In genomic region chr1:26602378-26602959, GRCh38 we compare ENCODE assay signal across 8 cellular contexts.
DNase-seq lines count a peak whose midpoint lies in the region; ATAC-seq and TF ChIP-seq lines count a peak whose summit lies in the region.

No MANE protein-coding gene starts in this region.

- no peak overlapping the region for H3K27ac ChIP-seq in H9 (ENCODE audit: insufficient read length, low read depth, low read length)

- H2BK5ac ChIP-seq in H9 (ENCODE audit: insufficient read length, low read length): no peak overlapping the region

- no peak overlapping the region for H2BK12ac ChIP-seq in H9 (ENCODE audit: insufficient read length, low read depth, low read length)

- H4K5ac ChIP-seq in H9 (ENCODE audit: insufficient read length, low read depth, low read length): no peak overlapping the region

- H3K27ac Mint-ChIP-seq in H9 (no peak overlapping the region), glutamatergic neuron (ENCODE audit: unreplicated experiment) (no peak overlapping the region)
- H3K27ac Mint-ChIP-seq in activated CD8-positive, alpha-beta T cell treated with anti-CD3 and anti-CD28 coated beads for 36 hours: no peak overlapping the region

- H3K27me3 ChIP-seq in H9 (ENCODE audit: insufficient read depth, low read length): no peaks in the 10 kb centered on the region

- WGBS in H9 (ENCODE audit: extremely low coverage, insufficient read length, low lambda C conversion rate): no CpG with 5 or more reads among the region's 2 CpGs

- no peaks in the 10 kb centered on the region; the same call in 1 of the 2 replicates for H3K79me2 ChIP-seq in H9 (ENCODE audit: insufficient read depth, low read length)

- H2BK20ac ChIP-seq in H9 (ENCODE audit: low read depth, low read length, poor library complexity, severe bottlenecking): no peak overlapping the region

- H4K20me1 ChIP-seq in H9 (ENCODE audit: control insufficient read depth, insufficient read depth, insufficient read length): no peaks in the 10 kb centered on the region

- no peak overlapping the region for H2BK15ac ChIP-seq in H9 (ENCODE audit: low read depth, low read length)

- H3K14ac ChIP-seq in H9 (ENCODE audit: insufficient read depth, low read length): no peak overlapping the region

- H3K9me3 ChIP-seq in H9 (ENCODE audit: control insufficient read depth, low read depth, low read length): no peaks in the 10 kb centered on the region

- H3K4me1 ChIP-seq in H9 (ENCODE audit: insufficient read depth, low read length): no peaks in the 10 kb centered on the region; the same call in 1 of the 2 replicates

- no peaks in the 10 kb centered on the region; the same call in none of the 2 replicates for H3K27me3 Mint-ChIP-seq in H9 (ENCODE audit: low read depth)
- no peaks in the 10 kb centered on the region for H3K27me3 Mint-ChIP-seq in activated CD8-positive, alpha-beta T cell treated with anti-CD3 and anti-CD28 coated beads for 36 hours
- no peaks in the 10 kb centered on the region for H3K27me3 Mint-ChIP-seq in glutamatergic neuron (ENCODE audit: unreplicated experiment)

- H3K23ac ChIP-seq in H9 (ENCODE audit: insufficient read length, low read depth, low read length): no peak overlapping the region

- H3K4me3 Mint-ChIP-seq in H9 (no peak overlapping the region), glutamatergic neuron (ENCODE audit: unreplicated experiment) (peak overlapping the region; percentile 46)
- no peak overlapping the region for H3K4me3 Mint-ChIP-seq in activated CD8-positive, alpha-beta T cell treated with anti-CD3 and anti-CD28 coated beads for 36 hours

- no peak overlapping the region for H3K18ac ChIP-seq in H9 (ENCODE audit: insufficient read length, low read depth, low read length)

- H3K23me2 ChIP-seq in H9 (ENCODE audit: insufficient read length, low read depth, low read length, poor library complexity, severe bottlenecking): no peaks in the 10 kb centered on the region

- no peak overlapping the region for H4K8ac ChIP-seq in H9 (replicated peaks; ENCODE audit: insufficient read length, low read depth, low read length)

- no peaks in the 10 kb centered on the region for H3K79me1 ChIP-seq in H9 (ENCODE audit: insufficient read depth, low read depth, low read length, poor library complexity, severe bottlenecking)

- no peak overlapping the region for H2BK120ac ChIP-seq in H9 (ENCODE audit: low read depth, low read length, poor library complexity, severe bottlenecking)

- intact Hi-C loops in activated CD8-positive, alpha-beta T cell treated with anti-CD3 and anti-CD28 coated beads for 36 hours (cut with micrococcal nuclease): loop anchor here (1.0 to 5.0 kb wide), 2 partner anchors 187 to 275 kb away; no protein-coding TSS in a partner anchor

- peak; percentile 94 for TF ChIP-seq CTCF in H9 (conservative IDR thresholded peaks at IDR 0.05)
- peak; percentile 100 for TF ChIP-seq CTCF in activated CD8-positive, alpha-beta T cell treated with anti-CD3 and anti-CD28 coated beads for 36 hours (IDR thresholded peaks at IDR 0.05)
- TF ChIP-seq CTCF in glutamatergic neuron (IDR thresholded peaks at IDR 0.05; ENCODE audit: partially characterized antibody, unreplicated experiment): peak; percentile 71

- no peak overlapping the region for H4K91ac ChIP-seq in H9 (ENCODE audit: insufficient read length, low read depth, low read length)

- CTCF ChIA-PET in activated CD8-positive, alpha-beta T cell treated with anti-CD3 and anti-CD28 coated beads for 36 hours (lab: Charles Lee): interaction anchor here (0.6 to 9.6 kb wide), 69 partner anchors 8 to 395 kb away, joined by 3 to 204 read pairs (median 5); partner anchors contain the start of genes PIGV and SFN

- POLR2A ChIA-PET in activated CD8-positive, alpha-beta T cell treated with anti-CD3 and anti-CD28 coated beads for 36 hours (lab: Charles Lee): interaction anchor here (0.6 to 2.3 kb wide), 4 partner anchors 71 to 208 kb away, joined by 3 to 21 read pairs (median 4); partner anchors contain the start of gene PIGV

- H3K4me2 ChIP-seq in H9 (ENCODE audit: insufficient read depth, insufficient read length, low read length): no peak overlapping the region

- no peak overlapping the region for H3K56ac ChIP-seq in H9 (ENCODE audit: insufficient read length, low read depth, low read length)

- H3T11ph ChIP-seq in H9 (ENCODE audit: low read length): no peak overlapping the region

- peak; percentile 71 for ATAC-seq in activated CD8-positive, alpha-beta T cell treated with anti-CD3 and anti-CD28 coated beads for 36 hours
- ATAC-seq in GM21576 (IDR thresholded peaks at IDR 0.05; ENCODE audit: unreplicated experiment): no peak

- H3K4me1 Mint-ChIP-seq in H9 (peaks cover 21 to 22% of the 10 kb centered on the region in 2 experiments), glutamatergic neuron (ENCODE audit: low read depth, unreplicated experiment) (peaks cover 14% of the 10 kb centered on the region)
- H3K4me1 Mint-ChIP-seq in activated CD8-positive, alpha-beta T cell treated with anti-CD3 and anti-CD28 coated beads for 36 hours (ENCODE audit: low read depth): peaks cover 17% of the 10 kb centered on the region

- no peak overlapping the region for H3K9ac ChIP-seq in H9 (ENCODE audit: extremely low read depth, insufficient read length, low read length)

- DNase-seq in COR-L47 (lab: John Stamatoyannopoulos, UW): peak; percentile 53
- DNase-seq in H9: no peak
- peak; percentile 25 for DNase-seq in NCI-H226
- DNase-seq in activated CD8-positive, alpha-beta T cell treated with anti-CD3 and anti-CD28 coated beads for 36 hours: peak; percentile 52
- no peak for DNase-seq in glutamatergic neuron
- DNase-seq in renal cortical epithelial cell (ENCODE audit: low read depth): peak; percentile 68
- no peak for DNase-seq in stimulated activated CD4-positive, alpha-beta T cell treated with anti-CD3 and anti-CD28 coated beads, Interleukin-12 subunit alpha, Interleukin-12 subunit beta, amount 100 ng/mL, for 4 hours

- no peak overlapping the region for H2AK5ac ChIP-seq in H9 (ENCODE audit: insufficient read length, low read length)

- H3K4ac ChIP-seq in H9 (ENCODE audit: low read depth, low read length): no peak overlapping the region

- H3K36me3 Mint-ChIP-seq in H9 (ENCODE audit: insufficient read depth in 1 of 3, low read depth in 3 of 3): no peaks in the 10 kb centered on the region
- no peaks in the 10 kb centered on the region for H3K36me3 Mint-ChIP-seq in activated CD8-positive, alpha-beta T cell treated with anti-CD3 and anti-CD28 coated beads for 36 hours (ENCODE audit: low read depth)
- no peaks in the 10 kb centered on the region for H3K36me3 Mint-ChIP-seq in glutamatergic neuron (ENCODE audit: unreplicated experiment)

- H3K9me3 Mint-ChIP-seq in H9 (peaks cover 0 to under 1% of the 10 kb centered on the region in 2 experiments; a peak in 2 of 5 replicates), glutamatergic neuron (ENCODE audit: unreplicated experiment) (peaks cover 2% of the 10 kb centered on the region)
- H3K9me3 Mint-ChIP-seq in activated CD8-positive, alpha-beta T cell treated with anti-CD3 and anti-CD28 coated beads for 36 hours: no peaks in the 10 kb centered on the region

- no peak overlapping the region for H2AFZ ChIP-seq in H9 (ENCODE audit: low read length)

Comparison
In these comparisons a context has a peak if more than half of its experiments do, and no peak if none do; other contexts are left out.
1. DNase-seq: peak in COR-L47 (single experiment), NCI-H226 (single experiment), activated CD8-positive, alpha-beta T cell treated with anti-CD3 and anti-CD28 coated beads for 36 hours (single experiment) and renal cortical epithelial cell (single experiment); none in H9 (single experiment), glutamatergic neuron (single experiment) and stimulated activated CD4-positive, alpha-beta T cell treated with anti-CD3 and anti-CD28 coated beads, Interleukin-12 subunit alpha, Interleukin-12 subunit beta, amount 100 ng/mL, for 4 hours (single experiment).
2. Peak in every context shown above with its lines, with median percentiles within 50 percentile points of each other: CTCF ChIP-seq.